7 cellular contexts compared by ENCODE assay signal in genomic region chr16:11296706-11297491, GRCh38. TPM values are rescaled to one million over a fixed set of nuclear protein-coding genes. Genes with fewer than 3 reads are reported as not detected.
DNase-seq lines count a peak whose midpoint lies in the region; ATAC-seq and TF ChIP-seq lines count a peak whose summit lies in the region.

No MANE protein-coding gene starts in this region.

- H4K20me1 ChIP-seq in KMS-11 (ENCODE audit: insufficient read depth) = no peaks in the 10 kb centered on the region
- no peaks in the 10 kb centered on the region for H4K20me1 ChIP-seq in smooth muscle cell (ENCODE audit: low read depth)

- DNase-seq in smooth muscle cell (lab: John Stamatoyannopoulos, UW; ENCODE audit: unreplicated experiment) (no peak), retina (no peak), NCI-H128 (lab: John Stamatoyannopoulos, UW; ENCODE audit: unreplicated experiment) (no peak), RPMI8226 (no peak)

- H3F3A ChIP-seq in smooth muscle cell (ENCODE audit: low read depth) = no peaks in the 10 kb centered on the region

- no peak overlapping the region for H3K4me3 ChIP-seq in KMS-11 (IDR thresholded peaks at IDR 0.05; ENCODE audit: insufficient read depth, low read depth, low read length)
- H3K4me3 ChIP-seq in smooth muscle cell = no peak overlapping the region

- H3K9ac ChIP-seq in KMS-11 = no peak overlapping the region
- no peak overlapping the region for H3K9ac ChIP-seq in smooth muscle cell (ENCODE audit: low read depth)

- peaks cover 47% of the 10 kb centered on the region for H3K27me3 ChIP-seq in KMS-11 (ENCODE audit: insufficient read depth, low read depth)
- H3K27me3 ChIP-seq in smooth muscle cell (ENCODE audit: low read depth) = no peaks in the 10 kb centered on the region

- H2AFZ ChIP-seq in KMS-11 (ENCODE audit: low read depth) (no peak overlapping the region), smooth muscle cell (ENCODE audit: low read depth) (peak overlapping the region; percentile 2)

- TF ChIP-seq CTCF in KMS-11 (conservative IDR thresholded peaks at IDR 0.05; ENCODE audit: low read depth, low read length) (no peak), smooth muscle cell (IDR thresholded peaks at IDR 0.05; ENCODE audit: borderline replicate concordance, insufficient read depth, poor library complexity, severe bottlenecking) (no peak)

- H3K36me3 ChIP-seq in KMS-11 (ENCODE audit: insufficient read depth) = no peaks in the 10 kb centered on the region
- no peaks in the 10 kb centered on the region for H3K36me3 ChIP-seq in smooth muscle cell (ENCODE audit: low read depth)

- WGBS in smooth muscle cell (ENCODE audit: low lambda C conversion rate) = 18% methylated on average over 10 of the region's 10 CpGs

- H3K4me2 ChIP-seq in KMS-11 (peak overlapping the region; percentile 62), smooth muscle cell (peak overlapping the region; percentile 67)

- no peaks in the 10 kb centered on the region for H3K79me2 ChIP-seq in KMS-11 (ENCODE audit: insufficient read depth, low read depth)
- H3K79me2 ChIP-seq in smooth muscle cell (ENCODE audit: low read depth) = no peaks in the 10 kb centered on the region

- H3K4me1 ChIP-seq in KMS-11 (ENCODE audit: low read depth, poor library complexity, severe bottlenecking) (peaks cover 31% of the 10 kb centered on the region), smooth muscle cell (ENCODE audit: low read depth) (no peaks in the 10 kb centered on the region)

- no peaks in the 10 kb centered on the region for H3K9me3 ChIP-seq in smooth muscle cell (replicated peaks; ENCODE audit: low read depth)

- ATAC-seq in GM21360 (IDR thresholded peaks at IDR 0.05; ENCODE audit: unreplicated experiment) (peak; percentile 20), esophagus mucosa (peak; percentile 80)

- H3K27ac ChIP-seq in KMS-11 = no peak overlapping the region
- H3K27ac ChIP-seq in smooth muscle cell (ENCODE audit: low read depth) = no peak overlapping the region

RNA-seq across cellular contexts. Expression of gene PRM1, which starts 15.8 kb away (rescaled TPM):
- not detected for total RNA-seq in esophagus mucosa
- total RNA-seq in smooth muscle cell = not detected in 2 replicates
- polyA plus RNA-seq in smooth muscle cell = not detected in 2 replicates

RNA-seq across cellular contexts. Expression of gene PRM2, which starts 20.6 kb away (rescaled TPM):
- not detected for total RNA-seq in esophagus mucosa
- total RNA-seq in smooth muscle cell = not detected in 2 replicates
- polyA plus RNA-seq in smooth muscle cell = not detected in 2 replicates

RNA-seq across cellular contexts. Expression of gene PRM3, which starts 23.5 kb away (rescaled TPM):
- total RNA-seq in esophagus mucosa = not detected
- total RNA-seq in smooth muscle cell = not detected in 2 replicates
- polyA plus RNA-seq in smooth muscle cell = not detected in 2 replicates

RNA-seq across cellular contexts. Expression of gene TNP2, which starts 27.8 kb away (rescaled TPM):
- total RNA-seq in esophagus mucosa (not detected), smooth muscle cell (not detected in 2 replicates)
- not detected in 2 replicates for polyA plus RNA-seq in smooth muscle cell

RNA-seq across cellular contexts. Expression of gene SOCS1, which starts 40.9 kb away (rescaled TPM):
- total RNA-seq in esophagus mucosa (2.8 TPM), smooth muscle cell (3.5 and 6.1 TPM in 2 replicates)
- polyA plus RNA-seq in smooth muscle cell = 17.6 and 18.7 TPM in 2 replicates
